Comparison of ENCODE assay signal across 16 cellular contexts in the genomic region with DNA sequence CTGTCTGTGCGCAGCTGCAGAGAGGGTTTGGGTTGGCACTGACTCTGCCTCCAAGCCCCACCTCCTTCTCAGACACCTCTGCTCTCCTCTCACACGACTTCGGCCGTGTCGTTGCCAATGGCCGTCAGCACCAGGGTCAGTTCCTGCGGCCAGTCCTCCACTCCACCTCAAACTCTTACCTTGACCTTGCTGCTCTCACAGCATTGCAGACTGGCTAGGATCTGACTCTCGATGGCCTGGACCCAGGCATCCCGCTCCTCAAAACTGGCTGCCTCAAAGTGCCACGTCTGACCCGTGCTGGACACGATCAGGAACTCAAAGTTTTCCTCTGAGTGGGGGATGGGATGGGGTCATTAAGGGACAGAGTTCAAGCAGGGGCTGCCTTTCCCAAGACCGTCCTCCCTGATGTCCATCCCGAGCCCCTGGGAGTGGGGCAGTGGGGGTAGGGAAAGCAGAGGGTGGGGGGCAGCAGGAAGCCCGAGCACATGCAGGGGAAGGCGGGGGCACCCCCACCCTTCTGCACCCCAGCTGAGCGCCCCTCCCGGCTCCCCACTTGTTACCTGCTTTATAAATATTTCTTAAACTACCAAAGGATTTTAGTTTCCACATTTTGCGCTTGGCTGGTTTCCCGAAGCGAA. TPM values are rescaled to one million over a fixed set of nuclear protein-coding genes. Genes with fewer than 3 reads are reported as not detected.
A peak's percentile ranks its signal among the peaks of the same experiment; 100 is the strongest.
DNase-seq lines count a peak whose midpoint lies in the region; ATAC-seq, FAIRE-seq and TF ChIP-seq lines count a peak whose summit lies in the region.
"Had no signal": no experiment of that assay in that cellular context is flagged by ENCODE, and none has a peak within 500 bp of the region (broad histone marks: within the 10 kb centered on the region; RNA-seq: fewer than 3 reads in every experiment).

No MANE protein-coding gene starts in this region.

- H3K4me1 ChIP-seq in CD4-positive, CD25-positive, alpha-beta regulatory T cell (ENCODE audit: control insufficient read depth, insufficient read depth, low read length, poor library complexity, severe bottlenecking): peaks cover 4% of the 10 kb centered on the region
- H3K4me1 ChIP-seq in colonic mucosa: no peaks in the 10 kb centered on the region

- POLR2A ChIA-PET in naive thymus-derived CD8-positive, alpha-beta T cell (lab: Charles Lee): interaction anchor here (0.8 kb wide), 1 partner anchor 13 kb away, joined by 3 read pairs; no protein-coding TSS in a partner anchor

- no peak overlapping the region for H3K4me3 ChIP-seq in CD4-positive, CD25-positive, alpha-beta regulatory T cell (ENCODE audit: low read depth, low read length)
- no peak overlapping the region for H3K4me3 ChIP-seq in H7 (ENCODE audit: insufficient read depth, low read depth, low read length)
- H3K4me3 ChIP-seq in colonic mucosa: no peak overlapping the region
- H3K4me3 ChIP-seq: SK-N-MC had no signal

- peak overlapping the region in 1 of 3 donors; percentile 23 for H3K27ac Mint-ChIP-seq in CD4-positive, CD25-positive, alpha-beta regulatory T cell
- peak overlapping the region in 6 of 10 donors; percentile 16 to 87 (median 66) for H3K27ac Mint-ChIP-seq in naive thymus-derived CD8-positive, alpha-beta T cell
- H3K27ac Mint-ChIP-seq: activated CD4-positive, alpha-beta T cell treated with anti-CD3 and anti-CD28 coated beads for 36 hours; activated naive CD4-positive, alpha-beta T cell treated with anti-CD3 and anti-CD28 coated beads, Interleukin-2, amount 50 U/mL, for 24 hours had no signal

- peaks cover 0 to 16% (median 8%) of the 10 kb centered on the region in 4 donors for H3K4me1 Mint-ChIP-seq in CD4-positive, CD25-positive, alpha-beta regulatory T cell
- peaks cover 8 to 40% (median 27%) of the 10 kb centered on the region in 4 donors for H3K4me1 Mint-ChIP-seq in naive thymus-derived CD8-positive, alpha-beta T cell
- H3K4me1 Mint-ChIP-seq: activated CD4-positive, alpha-beta T cell treated with anti-CD3 and anti-CD28 coated beads for 36 hours had no signal

- H3K9ac ChIP-seq in colonic mucosa (ENCODE audit: low read depth in 2 of 2, low read length in 2 of 2): peak overlapping the region in 1 of 2 donors; percentile 12

- TF ChIP-seq CTCF in colonic mucosa (IDR thresholded peaks at IDR 0.05): no peak

- peaks cover 34% of the 10 kb centered on the region for H3K36me3 Mint-ChIP-seq in CD4-positive, CD25-positive, alpha-beta regulatory T cell
- H3K36me3 Mint-ChIP-seq in naive thymus-derived CD8-positive, alpha-beta T cell: peaks cover 0 to 69% (median 10%) of the 10 kb centered on the region in 3 donors

- DNase-seq in CD4-positive, CD25-positive, alpha-beta regulatory T cell: no peak
- DNase-seq in H7 (peak; percentile 88), colonic mucosa (peak; percentile 17), NCI-H128 (lab: John Stamatoyannopoulos, UW; ENCODE audit: unreplicated experiment) (no peak), RCC 7860 (ENCODE audit: low spot score) (no peak), foreskin melanocyte (no peak)
- peak in 1 of 10 donors; percentile 10 for DNase-seq in naive thymus-derived CD8-positive, alpha-beta T cell
- no peak for DNase-seq in central memory CD4-positive, alpha-beta T cell
- DNase-seq: activated CD4-positive, alpha-beta T cell treated with anti-CD3 and anti-CD28 coated beads for 36 hours; NCI-H1417; NCI-H748 treated with DMSO at 0.1 percent for 48 hours; stimulated activated CD4-positive, alpha-beta T cell treated with anti-CD3 and anti-CD28 coated beads, Interleukin-4, amount 100 ng/mL, for 24 hours had no signal

- H3K27ac ChIP-seq in CD4-positive, CD25-positive, alpha-beta regulatory T cell (ENCODE audit: insufficient read depth, low read length, poor library complexity, severe bottlenecking): peak overlapping the region; percentile 14
- no peak overlapping the region for H3K27ac ChIP-seq in colonic mucosa
- H3K27ac ChIP-seq: SK-N-MC had no signal

- no peaks in the 10 kb centered on the region for H3K9me3 Mint-ChIP-seq in CD4-positive, CD25-positive, alpha-beta regulatory T cell
- H3K9me3 Mint-ChIP-seq in naive thymus-derived CD8-positive, alpha-beta T cell: no peaks in the 10 kb centered on the region
- H3K9me3 Mint-ChIP-seq: activated naive CD4-positive, alpha-beta T cell treated with anti-CD3 and anti-CD28 coated beads, Interleukin-2, amount 50 U/mL, for 24 hours; CD4-positive, alpha-beta memory T cell; stimulated activated naive CD8-positive, alpha-beta T cell treated with anti-CD3 and anti-CD28 coated beads, Interleukin-15, amount 100 ng/mL, for 72 hours had no signal

- no peak overlapping the region for H3K4me3 Mint-ChIP-seq in CD4-positive, CD25-positive, alpha-beta regulatory T cell
- no peak overlapping the region for H3K4me3 Mint-ChIP-seq in naive thymus-derived CD8-positive, alpha-beta T cell
- H3K4me3 Mint-ChIP-seq: activated CD4-positive, alpha-beta T cell treated with anti-CD3 and anti-CD28 coated beads for 36 hours; activated naive CD4-positive, alpha-beta T cell treated with anti-CD3 and anti-CD28 coated beads, Interleukin-2, amount 50 U/mL, for 24 hours; CD4-positive, alpha-beta memory T cell; stimulated activated naive CD8-positive, alpha-beta T cell treated with anti-CD3 and anti-CD28 coated beads, Interleukin-15, amount 100 ng/mL, for 72 hours had no signal

- no peaks in the 10 kb centered on the region for H3K9me3 ChIP-seq in CD4-positive, CD25-positive, alpha-beta regulatory T cell (ENCODE audit: control insufficient read depth in 2 of 2, low read length in 2 of 2)
- no peaks in the 10 kb centered on the region for H3K9me3 ChIP-seq in colonic mucosa

- peaks cover 60% of the 10 kb centered on the region for H3K36me3 ChIP-seq in CD4-positive, CD25-positive, alpha-beta regulatory T cell (ENCODE audit: control insufficient read depth, insufficient read depth, low read length)
- H3K36me3 ChIP-seq in H7 (replicated peaks; ENCODE audit: control insufficient read depth, insufficient read depth, low read length) (no peaks in the 10 kb centered on the region), colonic mucosa (no peaks in the 10 kb centered on the region)

- no peak for FAIRE-seq in RCC 7860 (lab: Jason Lieb, UNC)

- H3K27me3 ChIP-seq in CD4-positive, CD25-positive, alpha-beta regulatory T cell (ENCODE audit: control insufficient read depth, insufficient read depth, low read length): no peaks in the 10 kb centered on the region
- H3K27me3 ChIP-seq in H7 (ENCODE audit: control insufficient read depth, insufficient read depth, low read length): peaks cover 90% of the 10 kb centered on the region
- peaks cover 6% of the 10 kb centered on the region for H3K27me3 ChIP-seq in colonic mucosa

- no peaks in the 10 kb centered on the region for H3K27me3 Mint-ChIP-seq in CD4-positive, CD25-positive, alpha-beta regulatory T cell
- no peaks in the 10 kb centered on the region for H3K27me3 Mint-ChIP-seq in naive thymus-derived CD8-positive, alpha-beta T cell
- H3K27me3 Mint-ChIP-seq: activated CD4-positive, alpha-beta T cell treated with anti-CD3 and anti-CD28 coated beads for 36 hours; activated naive CD4-positive, alpha-beta T cell treated with anti-CD3 and anti-CD28 coated beads, Interleukin-2, amount 50 U/mL, for 24 hours; CD4-positive, alpha-beta memory T cell; stimulated activated naive CD8-positive, alpha-beta T cell treated with anti-CD3 and anti-CD28 coated beads, Interleukin-15, amount 100 ng/mL, for 72 hours had no signal

- intact Hi-C loops in colonic mucosa (cut with DNase I): no loop called here

- no peak for ATAC-seq in CD4-positive, CD25-positive, alpha-beta regulatory T cell (ENCODE audit: low read depth in 2 of 2)
- ATAC-seq in naive thymus-derived CD8-positive, alpha-beta T cell: no peak
- ATAC-seq: activated CD4-positive, alpha-beta T cell treated with anti-CD3 and anti-CD28 coated beads for 36 hours; stimulated activated naive CD8-positive, alpha-beta T cell treated with anti-CD3 and anti-CD28 coated beads, Interleukin-15, amount 100 ng/mL, for 72 hours had no signal

RNA-seq across cellular contexts. Expression of gene AGAP2, which starts 10.7 kb away (rescaled TPM):
- 60.3 TPM for total RNA-seq in CD4-positive, CD25-positive, alpha-beta regulatory T cell
- 1 to 10 TPM; 4.4 to 7.7 (median 5.6) TPM for polyA plus RNA-seq in CD4-positive, CD25-positive, alpha-beta regulatory T cell
- total RNA-seq in H7 (2014; rRNA removed; shearing (Covaris generic)): 0.30 and 0.35 TPM in 2 replicates
- total RNA-seq in colonic mucosa: 1 to 10 TPM in 1 of 2 donors, under 1 TPM in 1; 0.86 to 1.0 TPM
- total RNA-seq in naive thymus-derived CD8-positive, alpha-beta T cell: 10 to 100 TPM; 54.4 to 58.8 TPM
- polyA plus RNA-seq in naive thymus-derived CD8-positive, alpha-beta T cell: 1 to 10 TPM; 4.3 to 6.9 (median 5.6) TPM

RNA-seq across cellular contexts. Expression of gene TSPAN31, which starts 17.0 kb away (rescaled TPM):
- total RNA-seq in CD4-positive, CD25-positive, alpha-beta regulatory T cell: 8.7 TPM
- 10 to 100 TPM; 38.4 to 48.9 (median 39.6) TPM for polyA plus RNA-seq in CD4-positive, CD25-positive, alpha-beta regulatory T cell
- total RNA-seq in H7 (2014; rRNA removed; shearing (Covaris generic)): 12.9 and 17.6 TPM in 2 replicates
- total RNA-seq in colonic mucosa: 10 to 100 TPM; 19.3 to 32.3 TPM
- 10 to 100 TPM; 22.5 to 24.8 TPM for total RNA-seq in naive thymus-derived CD8-positive, alpha-beta T cell
- 10 to 100 TPM; 42.2 to 53.3 (median 47.3) TPM for polyA plus RNA-seq in naive thymus-derived CD8-positive, alpha-beta T cell

RNA-seq across cellular contexts. Expression of gene CDK4, which starts 24.2 kb away (rescaled TPM):
- total RNA-seq in CD4-positive, CD25-positive, alpha-beta regulatory T cell: 17.5 TPM
- 10 to 100 TPM; 62.2 to 90.3 (median 69.7) TPM for polyA plus RNA-seq in CD4-positive, CD25-positive, alpha-beta regulatory T cell
- 234 and 275 TPM in 2 replicates for total RNA-seq in H7 (2014; rRNA removed; shearing (Covaris generic))
- 100 to 1,000 TPM in 1 of 2 donors, 10 to 100 TPM in 1; 45.7 to 121 TPM for total RNA-seq in colonic mucosa
- 10 to 100 TPM; 44.6 to 49.0 TPM for total RNA-seq in naive thymus-derived CD8-positive, alpha-beta T cell
- polyA plus RNA-seq in naive thymus-derived CD8-positive, alpha-beta T cell: 100 to 1,000 TPM in 1 of 3 donors, 10 to 100 TPM in 2; 71.3 to 101 (median 80.5) TPM

RNA-seq across cellular contexts. Expression of gene MARCHF9, which starts 27.0 kb away (rescaled TPM):
- 35.4 TPM for total RNA-seq in CD4-positive, CD25-positive, alpha-beta regulatory T cell
- 1 to 10 TPM; 2.2 to 4.5 (median 3.8) TPM for polyA plus RNA-seq in CD4-positive, CD25-positive, alpha-beta regulatory T cell
- 1.9 and 4.3 TPM in 2 replicates for total RNA-seq in H7 (2014; rRNA removed; shearing (Covaris generic))
- 10 to 100 TPM; 10.6 to 14.3 TPM for total RNA-seq in colonic mucosa
- 10 to 100 TPM; 59.5 to 64.8 TPM for total RNA-seq in naive thymus-derived CD8-positive, alpha-beta T cell
- 1 to 10 TPM; 2.2 to 6.6 (median 4.5) TPM for polyA plus RNA-seq in naive thymus-derived CD8-positive, alpha-beta T cell

RNA-seq across cellular contexts. Expression of gene OS9, which starts 33.9 kb away (rescaled TPM):
- 151 TPM for total RNA-seq in CD4-positive, CD25-positive, alpha-beta regulatory T cell
- 10 to 100 TPM; 59.2 to 72.4 (median 63.1) TPM for polyA plus RNA-seq in CD4-positive, CD25-positive, alpha-beta regulatory T cell
- 65.5 and 74.1 TPM in 2 replicates for total RNA-seq in H7 (2014; rRNA removed; shearing (Covaris generic))
- total RNA-seq in colonic mucosa: 100 to 1,000 TPM; 219 to 284 TPM
- 100 to 1,000 TPM; 158 to 166 TPM for total RNA-seq in naive thymus-derived CD8-positive, alpha-beta T cell
- 10 to 100 TPM; 53.6 to 56.3 (median 53.6) TPM for polyA plus RNA-seq in naive thymus-derived CD8-positive, alpha-beta T cell

Comparison
In these comparisons a context has a peak if more than half of its experiments do, and no peak if none do; other contexts are left out.
1. DNase-seq: peak in H7 (single experiment) and colonic mucosa (single experiment); none in CD4-positive, CD25-positive, alpha-beta regulatory T cell (0 of 3), NCI-H128 (single experiment), RCC 7860 (single experiment), foreskin melanocyte (single experiment) and central memory CD4-positive, alpha-beta T cell (single experiment).
2. RNA of gene AGAP2, which starts 10.7 kb away (total RNA-seq): 60.3 TPM in CD4-positive, CD25-positive, alpha-beta regulatory T cell (single experiment) and 54.4 to 58.8 TPM in naive thymus-derived CD8-positive, alpha-beta T cell; 0.86 to 1.0 TPM in colonic mucosa and 0.30 to 0.35 TPM in H7; every median in the first group is over 10 times any median in the second.